ENCODE assay signal across 9 cellular contexts in the genomic region with DNA sequence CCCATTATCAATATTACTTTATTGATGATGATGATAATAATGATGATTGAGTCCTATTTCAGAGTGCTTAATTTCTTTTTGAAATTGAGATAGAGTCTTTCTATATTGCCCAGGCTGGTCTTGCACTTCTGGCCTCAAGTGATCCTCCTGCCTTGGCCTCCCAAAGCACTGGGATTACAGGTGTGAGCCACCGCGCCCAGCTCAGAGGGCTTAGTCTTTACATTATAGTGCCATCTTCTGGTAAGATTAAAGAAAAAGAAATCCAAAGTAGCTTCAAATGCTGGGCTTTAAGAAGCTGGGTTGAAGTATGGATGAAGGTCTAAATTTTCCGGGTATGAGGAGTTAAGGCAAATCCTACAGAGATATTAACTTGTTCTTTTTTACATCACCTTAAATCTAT. TPM values are rescaled to one million over a fixed set of nuclear protein-coding genes. Genes with fewer than 3 reads are reported as not detected.
DNase-seq lines count a peak whose midpoint lies in the region; ATAC-seq and TF ChIP-seq lines count a peak whose summit lies in the region.
"Had no signal": no experiment of that assay in that cellular context is flagged by ENCODE, and none has a peak within 500 bp of the region (broad histone marks: within the 10 kb centered on the region; RNA-seq: fewer than 3 reads in every experiment).

No MANE protein-coding gene starts in this region.

- H2BK15ac ChIP-seq in mesendoderm (replicated peaks; ENCODE audit: low read depth): no peak overlapping the region

- H3K18ac ChIP-seq in mesendoderm (ENCODE audit: low read length): no peak overlapping the region

- H3K36me3 Mint-ChIP-seq in activated CD4-positive, alpha-beta memory T cell treated with anti-CD3 and anti-CD28 coated beads, Interleukin-2, amount 10 ng/mL, durations not matched to agents 7 days and 5 days (ENCODE audit: low read depth): no peaks in the 10 kb centered on the region

- ATAC-seq in GM19452 (IDR thresholded peaks at IDR 0.05; ENCODE audit: unreplicated experiment) (no peak), psoas muscle (no peak)

- peaks cover 19% of the 10 kb centered on the region for H3K4me1 Mint-ChIP-seq in activated CD4-positive, alpha-beta memory T cell treated with anti-CD3 and anti-CD28 coated beads, Interleukin-2, amount 10 ng/mL, durations not matched to agents 7 days and 5 days

- no peak overlapping the region for H3K27ac Mint-ChIP-seq in activated CD4-positive, alpha-beta memory T cell treated with anti-CD3 and anti-CD28 coated beads, Interleukin-2, amount 10 ng/mL, durations not matched to agents 7 days and 5 days

- no peaks in the 10 kb centered on the region for H3K27me3 Mint-ChIP-seq in activated CD4-positive, alpha-beta memory T cell treated with anti-CD3 and anti-CD28 coated beads, Interleukin-2, amount 10 ng/mL, durations not matched to agents 7 days and 5 days

- no CpG with 5 or more reads among the region's 3 CpGs for WGBS in mesendoderm (ENCODE audit: extremely low coverage, insufficient coverage, low lambda C conversion rate)
- 33 to 39% (median 37%) methylated on average over 3 of the region's 3 CpGs for WGBS in psoas muscle, 3 donors

- POLR2A ChIA-PET in activated CD4-positive, alpha-beta memory T cell treated with anti-CD3 and anti-CD28 coated beads, Interleukin-2, amount 10 ng/mL, durations not matched to agents 7 days and 5 days (lab: Charles Lee): interaction anchor here (0.7 to 1.8 kb wide), 4 partner anchors 112 to 136 kb away, joined by 3 to 10 read pairs (median 5); a partner anchor contains a TSS

- H3K4me1 ChIP-seq in mesendoderm (ENCODE audit: control insufficient read depth, low read depth, low read length): no peaks in the 10 kb centered on the region
- peaks cover 10% of the 10 kb centered on the region for H3K4me1 ChIP-seq in psoas muscle

- H2BK120ac ChIP-seq in mesendoderm (ENCODE audit: low read depth, low read length): no peak overlapping the region

- TF ChIP-seq POLR2A in NB4 (IDR thresholded peaks at IDR 0.05; ENCODE audit: extremely low read depth, insufficient read length): no peak

- TF ChIP-seq CTCF in NB4 (IDR thresholded peaks at IDR 0.05; ENCODE audit: low read depth, low read length): peak; percentile 20
- TF ChIP-seq CTCF in psoas muscle (IDR thresholded peaks at IDR 0.05): no peak

- H3K36me3 ChIP-seq in mesendoderm (ENCODE audit: control insufficient read depth, insufficient read depth, low read length): no peaks in the 10 kb centered on the region
- H3K36me3 ChIP-seq in psoas muscle (ENCODE audit: insufficient read depth in 1 of 2, low read depth in 1 of 2): no peaks in the 10 kb centered on the region

- no peak overlapping the region for H4K5ac ChIP-seq in mesendoderm (ENCODE audit: low read length)

- no peaks in the 10 kb centered on the region for H3K9me3 Mint-ChIP-seq in activated CD4-positive, alpha-beta memory T cell treated with anti-CD3 and anti-CD28 coated beads, Interleukin-2, amount 10 ng/mL, durations not matched to agents 7 days and 5 days

- no peak overlapping the region for H3K4me2 ChIP-seq in mesendoderm (ENCODE audit: low read length)

- no peaks in the 10 kb centered on the region for H3K79me1 ChIP-seq in mesendoderm (ENCODE audit: low read length)

- H2AK5ac ChIP-seq in mesendoderm (ENCODE audit: low read length): no peak overlapping the region

- no peak overlapping the region for H3K9ac ChIP-seq in mesendoderm (ENCODE audit: low read length)

- no peak overlapping the region for H2BK5ac ChIP-seq in mesendoderm (ENCODE audit: low read length)

- CTCF ChIA-PET in activated CD4-positive, alpha-beta memory T cell treated with anti-CD3 and anti-CD28 coated beads, Interleukin-2, amount 10 ng/mL, durations not matched to agents 7 days and 5 days (lab: Charles Lee): interaction anchor here (0.7 to 10.1 kb wide), 11 partner anchors 9 to 154 kb away, joined by 3 to 302 read pairs (median 4); a partner anchor contains a TSS

- H3K79me2 ChIP-seq in mesendoderm (ENCODE audit: control insufficient read depth, insufficient read depth, low read length): no peaks in the 10 kb centered on the region

- H3K4ac ChIP-seq in mesendoderm (ENCODE audit: low read depth, low read length): no peak overlapping the region

- H3K27me3 ChIP-seq in mesendoderm (ENCODE audit: insufficient read depth, low read length, poor library complexity) (no peaks in the 10 kb centered on the region), psoas muscle (ENCODE audit: insufficient read depth in 3 of 3, low read length in 2 of 3) (peaks cover 0 to 8% (median 0%) of the 10 kb centered on the region in 3 donors)

- no peak overlapping the region for H3K56ac ChIP-seq in mesendoderm (ENCODE audit: low read length)

- DNase-seq in NCI-H2107 treated with DMSO at 0.1 percent for 48 hours (lab: John Stamatoyannopoulos, UW; ENCODE audit: unreplicated experiment): peak; percentile 26
- no peak for DNase-seq in NCI-H2107 (lab: John Stamatoyannopoulos, UW)
- DNase-seq in NB4 (ENCODE audit: low read depth): peak; percentile 66
- peak; percentile 36 for DNase-seq in activated CD4-positive, alpha-beta memory T cell treated with anti-CD3 and anti-CD28 coated beads, Interleukin-2, amount 10 ng/mL, durations not matched to agents 7 days and 5 days
- DNase-seq in mesendoderm: peak; percentile 27
- DNase-seq in HK-2 (ENCODE audit: unreplicated experiment): no peak
- DNase-seq in psoas muscle: no peak

- H3K4me3 ChIP-seq in NB4 (ENCODE audit: low read depth, low read length) (no peak overlapping the region), mesendoderm (ENCODE audit: low read length) (no peak overlapping the region), psoas muscle (no peak overlapping the region)

- intact Hi-C loops in psoas muscle (cut with DNase I): loop anchor here (2.0 to 10.0 kb wide), 2 partner anchors 112 kb away; a partner anchor contains a TSS

- H4K8ac ChIP-seq in mesendoderm (ENCODE audit: low read depth, low read length): no peak overlapping the region

- H3K23ac ChIP-seq in mesendoderm (ENCODE audit: low read length): no peak overlapping the region

- H3K9me3 ChIP-seq in psoas muscle: no peaks in the 10 kb centered on the region

- H3K4me3 Mint-ChIP-seq in activated CD4-positive, alpha-beta memory T cell treated with anti-CD3 and anti-CD28 coated beads, Interleukin-2, amount 10 ng/mL, durations not matched to agents 7 days and 5 days: no peak overlapping the region

- H3K27ac ChIP-seq in mesendoderm (ENCODE audit: low read depth, low read length): no peak overlapping the region
- no peak overlapping the region for H3K27ac ChIP-seq in psoas muscle

RNA-seq across cellular contexts. Expression of a gene that starts 3.4 kb away (rescaled TPM):
- 10 to 100 TPM; 11.7 to 12.1 TPM for total RNA-seq in activated CD4-positive, alpha-beta memory T cell treated with anti-CD3 and anti-CD28 coated beads, Interleukin-2, amount 10 ng/mL, durations not matched to agents 7 days and 5 days
- polyA plus RNA-seq in mesendoderm (2013, experiment 1 of 2): 3.0 TPM
- 2.7 TPM for polyA plus RNA-seq in mesendoderm (2013, experiment 2 of 2)
- 1 to 10 TPM; 6.8 to 9.7 (median 8.5) TPM for total RNA-seq in psoas muscle
- polyA plus RNA-seq in psoas muscle: 10 to 100 TPM in 2 of 3 donors, 1 to 10 TPM in 1; 6.9 to 16.0 (median 10.2) TPM

RNA-seq across cellular contexts. Expression of a gene that starts 11.8 kb away (rescaled TPM):
- total RNA-seq in activated CD4-positive, alpha-beta memory T cell treated with anti-CD3 and anti-CD28 coated beads, Interleukin-2, amount 10 ng/mL, durations not matched to agents 7 days and 5 days: not detected
- polyA plus RNA-seq in mesendoderm (2013, experiment 1 of 2): not detected
- polyA plus RNA-seq in mesendoderm (2013, experiment 2 of 2): not detected
- under 1 TPM in 2 of 4 donors, not detected in 2; 0.11 to 0.27 TPM for total RNA-seq in psoas muscle
- polyA plus RNA-seq in psoas muscle: not detected
- total RNA-seq: T-helper 2 cell treated with Interferon-gamma antibody and Interleukin-4, amounts not matched to agents 100 ng/mL and 5 ng/mL, for 36 hours had no signal

Comparison
In these comparisons a context has a peak if more than half of its experiments do, and no peak if none do; other contexts are left out.
1. DNase-seq: peak in NCI-H2107 treated with DMSO at 0.1 percent for 48 hours (single experiment), NB4 (single experiment), activated CD4-positive, alpha-beta memory T cell treated with anti-CD3 and anti-CD28 coated beads, Interleukin-2, amount 10 ng/mL, durations not matched to agents 7 days and 5 days (single experiment) and mesendoderm (single experiment); none in NCI-H2107 (single experiment), HK-2 (single experiment) and psoas muscle (0 of 2).